1 cellular context compared by ENCODE assay signal in the genomic region with DNA sequence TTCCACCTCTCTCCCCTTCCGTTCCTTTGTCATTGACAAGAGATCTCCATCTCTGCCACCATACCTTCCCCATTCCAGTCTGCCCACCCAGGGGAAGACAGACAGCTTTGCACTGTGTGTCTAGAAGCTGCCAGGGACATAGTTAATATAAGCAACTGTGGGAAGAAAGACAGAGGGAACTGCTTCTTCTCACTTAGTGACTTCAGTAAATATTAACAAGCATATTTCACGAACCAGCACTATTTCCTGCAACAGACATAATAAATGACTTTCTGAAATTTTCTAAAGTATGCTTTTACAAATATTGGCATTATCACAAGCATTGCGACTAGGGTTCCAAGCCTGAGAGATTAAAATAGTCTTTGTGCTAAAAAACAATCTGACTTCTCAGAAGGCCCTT.
TF ChIP-seq lines count a peak whose summit lies in the region.

No MANE protein-coding gene starts in this region.

TF ChIP-seq in GM23338, 12 proteins besides CTCF, POLR2A, EP300 and RAD21 (continued from another document):
- TF ChIP-seq CREB1 (CRISPR knock-in tag; IDR thresholded peaks at IDR 0.05; ENCODE audit: low read depth) (no peak), ZNF331 (CRISPR knock-in tag; IDR thresholded peaks at IDR 0.05; ENCODE audit: low read depth) (no peak)
